22 cellular contexts compared by ENCODE assay signal in genomic region chr9:79741381-79741780, GRCh38.
"Had no signal": no experiment of that assay in that cellular context is flagged by ENCODE, and none has a peak within 500 bp of the region (broad histone marks: within the 10 kb centered on the region; RNA-seq: fewer than 3 reads in every experiment).

No MANE protein-coding gene starts in this region.

- H3K9ac ChIP-seq: KMS-11 had no signal

- H3K9me3 Mint-ChIP-seq: activated naive CD4-positive, alpha-beta T cell treated with anti-CD3 and anti-CD28 coated beads, Interleukin-2, amount 50 U/mL, for 24 hours; activated T-cell treated with anti-CD3 and anti-CD28 coated beads, Interleukin-2, amount 50 U/mL, for 24 hours; activated T-helper 1 cell treated with anti-CD3 and anti-CD28 coated beads, Interleukin-12 subunit alpha, Interleukin-12 subunit beta, Interleukin-2, Interleukin-4 antibody, amounts not matched to agents 30 ng/mL and 10 ng/mL and 1 ng/mL, durations not matched to agents 14 hours and 24 hours and 36 hours had no signal

- H3K27ac ChIP-seq: breast epithelium, KMS-11 had no signal

- H3K9me3 ChIP-seq: breast epithelium had no signal

- H3K4me3 Mint-ChIP-seq: activated CD8-positive, alpha-beta memory T cell treated with anti-CD3 and anti-CD28 coated beads, Interleukin-2, amount 10 ng/mL, durations not matched to agents 7 days and 5 days; activated naive CD4-positive, alpha-beta T cell treated with anti-CD3 and anti-CD28 coated beads, Interleukin-2, amount 50 U/mL, for 24 hours; activated T-cell treated with anti-CD3 and anti-CD28 coated beads, Interleukin-2, amount 50 U/mL, for 24 hours; activated T-helper 1 cell treated with anti-CD3 and anti-CD28 coated beads, Interleukin-12 subunit alpha, Interleukin-12 subunit beta, Interleukin-2, Interleukin-4 antibody, amounts not matched to agents 30 ng/mL and 10 ng/mL and 1 ng/mL, durations not matched to agents 14 hours and 24 hours and 36 hours; T-helper 17 cell; WTC11 had no signal

- ATAC-seq: activated CD8-positive, alpha-beta memory T cell treated with anti-CD3 and anti-CD28 coated beads, Interleukin-2, amount 10 ng/mL, durations not matched to agents 7 days and 5 days; T-helper 17 cell; WTC11 had no signal

- H3K4me3 ChIP-seq: breast epithelium had no signal

- DNase-seq: activated CD4-positive, alpha-beta T cell treated with anti-CD3 and anti-CD28 coated beads for 48 hours; activated CD4-positive, alpha-beta T cell treated with anti-CD3 and anti-CD28 coated beads, Interleukin-2, amount 50 U/mL, for 48 hours; activated CD4-positive, CD25-positive, alpha-beta regulatory T cell treated with anti-CD3 and anti-CD28 coated beads, Interleukin-2, amount 50 U/mL, for 72 hours; activated CD8-positive, alpha-beta memory T cell treated with anti-CD3 and anti-CD28 coated beads, Interleukin-2, amount 10 ng/mL, durations not matched to agents 7 days and 5 days; activated effector memory CD4-positive, alpha-beta T cell treated with Interleukin-2 at 50 U/mL for 16 hours; activated naive CD4-positive, alpha-beta T cell; activated T-cell treated with anti-CD3 and anti-CD28 coated beads, Interleukin-2, amount 50 U/mL, for 24 hours; NCI-H1092; NCI-H1417; NCI-H1930; NCI-H2107; NCI-H446; NCI-H524 treated with DMSO at 0.1 percent for 48 hours; NCI-H748 treated with DMSO at 0.1 percent for 48 hours; SIG-M5; T-helper 17 cell; T-helper 9 cell had no signal

- H3K4me1 ChIP-seq: breast epithelium had no signal

- H3K27me3 Mint-ChIP-seq: activated naive CD4-positive, alpha-beta T cell treated with anti-CD3 and anti-CD28 coated beads, Interleukin-2, amount 50 U/mL, for 24 hours; activated T-cell treated with anti-CD3 and anti-CD28 coated beads, Interleukin-2, amount 50 U/mL, for 24 hours; T-helper 17 cell had no signal

- H3K27me3 ChIP-seq: breast epithelium had no signal

- H3K27ac Mint-ChIP-seq: activated CD8-positive, alpha-beta memory T cell treated with anti-CD3 and anti-CD28 coated beads, Interleukin-2, amount 10 ng/mL, durations not matched to agents 7 days and 5 days; activated naive CD4-positive, alpha-beta T cell treated with anti-CD3 and anti-CD28 coated beads, Interleukin-2, amount 50 U/mL, for 24 hours; activated T-cell treated with anti-CD3 and anti-CD28 coated beads, Interleukin-2, amount 50 U/mL, for 24 hours; activated T-helper 1 cell treated with anti-CD3 and anti-CD28 coated beads, Interleukin-12 subunit alpha, Interleukin-12 subunit beta, Interleukin-2, Interleukin-4 antibody, amounts not matched to agents 30 ng/mL and 10 ng/mL and 1 ng/mL, durations not matched to agents 14 hours and 24 hours and 36 hours; T-helper 17 cell; WTC11 had no signal

- H3K36me3 Mint-ChIP-seq: activated CD8-positive, alpha-beta memory T cell treated with anti-CD3 and anti-CD28 coated beads, Interleukin-2, amount 10 ng/mL, durations not matched to agents 7 days and 5 days; activated naive CD4-positive, alpha-beta T cell treated with anti-CD3 and anti-CD28 coated beads, Interleukin-2, amount 50 U/mL, for 24 hours; WTC11 had no signal

- H3K36me3 ChIP-seq: breast epithelium had no signal

- H3K4me1 Mint-ChIP-seq: activated CD8-positive, alpha-beta memory T cell treated with anti-CD3 and anti-CD28 coated beads, Interleukin-2, amount 10 ng/mL, durations not matched to agents 7 days and 5 days; activated naive CD4-positive, alpha-beta T cell treated with anti-CD3 and anti-CD28 coated beads, Interleukin-2, amount 50 U/mL, for 24 hours; T-helper 17 cell had no signal
